11 cellular contexts compared by ENCODE assay signal in the genomic region with DNA sequence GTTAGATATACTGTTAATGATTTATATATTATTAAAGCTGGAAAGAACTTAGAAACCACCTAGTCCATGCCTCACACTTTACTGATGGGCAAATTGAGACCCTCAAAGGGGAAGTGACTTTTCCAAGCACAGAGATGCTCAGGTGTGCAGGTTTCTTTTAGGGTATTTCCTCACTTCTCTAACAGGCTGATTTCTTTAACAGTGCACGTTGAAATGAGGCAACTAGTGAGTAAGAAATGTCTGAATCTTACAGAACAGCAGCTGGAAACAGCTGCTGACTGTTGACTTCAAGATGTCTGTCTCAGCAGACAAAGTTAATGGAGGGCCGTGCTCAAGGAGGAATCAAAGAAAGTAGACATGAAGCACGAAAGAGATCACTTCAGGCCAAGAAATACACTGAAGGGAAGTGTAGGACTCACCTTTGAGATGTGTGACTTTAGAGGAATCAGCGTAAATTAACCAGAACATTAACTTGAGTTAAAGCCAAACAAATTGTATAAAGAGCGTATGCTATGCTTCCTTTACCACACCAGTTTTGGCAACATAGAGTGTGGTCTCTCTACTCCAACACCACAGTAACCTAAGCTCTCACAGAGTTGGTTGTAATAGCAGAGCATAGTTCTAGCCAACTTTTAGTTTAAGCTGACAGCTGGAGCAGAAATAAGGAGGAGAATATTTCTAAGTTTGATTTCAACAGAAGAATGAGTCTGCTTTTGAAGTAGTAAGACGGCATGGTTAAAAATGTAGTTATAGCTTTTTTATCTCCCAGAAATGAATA.
DNase-seq lines count a peak whose midpoint lies in the region; ATAC-seq and TF ChIP-seq lines count a peak whose summit lies in the region.
"Had no signal": no experiment of that assay in that cellular context is flagged by ENCODE, and none has a peak within 500 bp of the region (broad histone marks: within the 10 kb centered on the region; RNA-seq: fewer than 3 reads in every experiment).

No MANE protein-coding gene starts in this region.

- POLR2A ChIA-PET in Caco-2 (lab: Charles Lee), result no interaction called here

- H3K4me1 Mint-ChIP-seq in stimulated activated effector memory CD8-positive, alpha-beta T cell treated with anti-CD3 and anti-CD28 coated beads, Interleukin-12 subunit alpha, Interleukin-12 subunit beta, amount 100 ng/mL, for 72 hours, result peaks cover 43% of the 10 kb centered on the region
- no peaks in the 10 kb centered on the region for H3K4me1 Mint-ChIP-seq in Caco-2 (ENCODE audit: low read depth, unreplicated experiment)

- no TSS peak for BruUV-seq in Caco-2 (replicated peaks; lab: Mats Ljungman, UMichigan)

- H3K36me3 ChIP-seq in Caco-2 (ENCODE audit: control insufficient read depth, insufficient read depth, low read length), result no peaks in the 10 kb centered on the region

- in situ Hi-C loops in astrocyte of the cerebellum (cut with HindIII; ENCODE audit: low sequenced_read_pairs), result no loop called here

- H3K27me3 Mint-ChIP-seq in Caco-2 (ENCODE audit: insufficient read depth, unreplicated experiment), result peaks cover 4% of the 10 kb centered on the region

- no peak overlapping the region for H3K4me3 Mint-ChIP-seq in stimulated activated effector memory CD8-positive, alpha-beta T cell treated with anti-CD3 and anti-CD28 coated beads, Interleukin-12 subunit alpha, Interleukin-12 subunit beta, amount 100 ng/mL, for 72 hours
- H3K4me3 Mint-ChIP-seq in Caco-2 (ENCODE audit: unreplicated experiment), result no peak overlapping the region

- intact Hi-C loops in left cardiac atrium (cut with DNase I) (no loop called here), Caco-2 (cut with micrococcal nuclease; ENCODE audit: unreplicated experiment) (no loop called here)

- ATAC-seq in GM21717 (IDR thresholded peaks at IDR 0.05; ENCODE audit: unreplicated experiment) (peak; percentile 50), left cardiac atrium (peak in 1 of 2 donors; percentile 93)
- ATAC-seq in stimulated activated effector memory CD8-positive, alpha-beta T cell treated with anti-CD3 and anti-CD28 coated beads, Interleukin-12 subunit alpha, Interleukin-12 subunit beta, amount 100 ng/mL, for 72 hours, result no peak

- H3K27ac Mint-ChIP-seq in stimulated activated effector memory CD8-positive, alpha-beta T cell treated with anti-CD3 and anti-CD28 coated beads, Interleukin-12 subunit alpha, Interleukin-12 subunit beta, amount 100 ng/mL, for 72 hours, result peak overlapping the region; percentile 33
- no peak overlapping the region for H3K27ac Mint-ChIP-seq in Caco-2 (ENCODE audit: unreplicated experiment)

- no peaks in the 10 kb centered on the region for H3K9me3 ChIP-seq in Caco-2

- H3K27me3 ChIP-seq in Caco-2 (replicated peaks; ENCODE audit: control insufficient read depth, insufficient read depth, low read length), result no peaks in the 10 kb centered on the region

- DNase-seq in astrocyte of the cerebellum (ENCODE audit: low read depth) (peak; percentile 94), left cardiac atrium (peak; percentile 26), Caco-2 (no peak), NCI-H1694 treated with DMSO at 0.1 percent for 48 hours (lab: John Stamatoyannopoulos, UW) (no peak)
- DNase-seq in stimulated activated effector memory CD8-positive, alpha-beta T cell treated with anti-CD3 and anti-CD28 coated beads, Interleukin-12 subunit alpha, Interleukin-12 subunit beta, amount 100 ng/mL, for 72 hours (ENCODE audit: low spot score in 2 of 2), result no peak
- DNase-seq in stimulated activated CD4-positive, alpha-beta T cell treated with anti-CD3 and anti-CD28 coated beads, Interleukin-2, amount 100 ng/mL, for 48 hours, result no peak
- DNase-seq: activated effector memory CD4-positive, alpha-beta T cell treated with Interleukin-2 at 50 U/mL for 16 hours; aorta; hypothalamus; NCI-H187 treated with DMSO at 0.1 percent for 48 hours had no signal

- H3K4me3 ChIP-seq in astrocyte of the cerebellum (ENCODE audit: low read depth, low read length) (no peak overlapping the region), Caco-2 (ENCODE audit: low read depth, low read length) (no peak overlapping the region)

- H3K9me3 Mint-ChIP-seq in stimulated activated effector memory CD8-positive, alpha-beta T cell treated with anti-CD3 and anti-CD28 coated beads, Interleukin-12 subunit alpha, Interleukin-12 subunit beta, amount 100 ng/mL, for 72 hours, result peaks cover 3% of the 10 kb centered on the region
- H3K9me3 Mint-ChIP-seq in Caco-2 (ENCODE audit: unreplicated experiment), result no peaks in the 10 kb centered on the region

- H3K4me1 ChIP-seq in Caco-2, result no peaks in the 10 kb centered on the region

- CTCF ChIA-PET in Caco-2 (lab: Charles Lee), result no interaction called here

- peaks cover 21% of the 10 kb centered on the region for H3K36me3 Mint-ChIP-seq in stimulated activated effector memory CD8-positive, alpha-beta T cell treated with anti-CD3 and anti-CD28 coated beads, Interleukin-12 subunit alpha, Interleukin-12 subunit beta, amount 100 ng/mL, for 72 hours
- no peaks in the 10 kb centered on the region for H3K36me3 Mint-ChIP-seq in Caco-2 (ENCODE audit: insufficient read depth, unreplicated experiment)

- TF ChIP-seq CTCF in astrocyte of the cerebellum (IDR thresholded peaks at IDR 0.05; ENCODE audit: low read depth, low read length, missing control alignments) (no peak), Caco-2 (IDR thresholded peaks at IDR 0.05; ENCODE audit: insufficient read depth in 1 of 2, low read depth in 1 of 2, low read length in 1 of 2, severe bottlenecking in 1 of 2, unreplicated experiment in 1 of 2) (no peak)

Comparison
In these comparisons a context has a peak if more than half of its experiments do, and no peak if none do; other contexts are left out.
1. DNase-seq: peak in astrocyte of the cerebellum (single experiment) and left cardiac atrium (single experiment); none in stimulated activated effector memory CD8-positive, alpha-beta T cell treated with anti-CD3 and anti-CD28 coated beads, Interleukin-12 subunit alpha, Interleukin-12 subunit beta, amount 100 ng/mL, for 72 hours (0 of 2), stimulated activated CD4-positive, alpha-beta T cell treated with anti-CD3 and anti-CD28 coated beads, Interleukin-2, amount 100 ng/mL, for 48 hours (0 of 2), Caco-2 (0 of 2) and NCI-H1694 treated with DMSO at 0.1 percent for 48 hours (single experiment).